1 cellular context compared by ENCODE assay signal in the genomic region with DNA sequence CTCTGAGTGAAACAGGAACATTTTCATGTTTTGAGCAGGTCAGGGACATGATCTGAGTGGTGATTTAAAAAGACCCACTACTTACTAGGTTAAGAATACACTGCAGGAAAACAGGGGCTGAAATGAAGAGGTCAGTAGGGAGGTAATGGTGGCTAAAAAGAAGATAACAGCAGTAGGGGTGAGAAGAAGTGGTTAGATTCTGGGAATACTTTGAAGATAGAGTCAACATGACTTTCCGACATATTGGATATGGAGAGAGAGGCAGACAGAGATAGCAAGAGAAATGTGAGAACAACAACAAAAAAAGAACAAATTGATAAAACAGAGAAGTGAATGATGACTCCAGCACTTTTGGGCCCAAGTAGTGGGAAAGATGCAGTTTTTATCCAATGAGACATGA.
TF ChIP-seq lines count a peak whose summit lies in the region.

No MANE protein-coding gene starts in this region.

TF ChIP-seq in HCT116, 20 proteins besides CTCF, POLR2A, EP300 and RAD21 (continued from another document):
- TF ChIP-seq, protein P1, sequence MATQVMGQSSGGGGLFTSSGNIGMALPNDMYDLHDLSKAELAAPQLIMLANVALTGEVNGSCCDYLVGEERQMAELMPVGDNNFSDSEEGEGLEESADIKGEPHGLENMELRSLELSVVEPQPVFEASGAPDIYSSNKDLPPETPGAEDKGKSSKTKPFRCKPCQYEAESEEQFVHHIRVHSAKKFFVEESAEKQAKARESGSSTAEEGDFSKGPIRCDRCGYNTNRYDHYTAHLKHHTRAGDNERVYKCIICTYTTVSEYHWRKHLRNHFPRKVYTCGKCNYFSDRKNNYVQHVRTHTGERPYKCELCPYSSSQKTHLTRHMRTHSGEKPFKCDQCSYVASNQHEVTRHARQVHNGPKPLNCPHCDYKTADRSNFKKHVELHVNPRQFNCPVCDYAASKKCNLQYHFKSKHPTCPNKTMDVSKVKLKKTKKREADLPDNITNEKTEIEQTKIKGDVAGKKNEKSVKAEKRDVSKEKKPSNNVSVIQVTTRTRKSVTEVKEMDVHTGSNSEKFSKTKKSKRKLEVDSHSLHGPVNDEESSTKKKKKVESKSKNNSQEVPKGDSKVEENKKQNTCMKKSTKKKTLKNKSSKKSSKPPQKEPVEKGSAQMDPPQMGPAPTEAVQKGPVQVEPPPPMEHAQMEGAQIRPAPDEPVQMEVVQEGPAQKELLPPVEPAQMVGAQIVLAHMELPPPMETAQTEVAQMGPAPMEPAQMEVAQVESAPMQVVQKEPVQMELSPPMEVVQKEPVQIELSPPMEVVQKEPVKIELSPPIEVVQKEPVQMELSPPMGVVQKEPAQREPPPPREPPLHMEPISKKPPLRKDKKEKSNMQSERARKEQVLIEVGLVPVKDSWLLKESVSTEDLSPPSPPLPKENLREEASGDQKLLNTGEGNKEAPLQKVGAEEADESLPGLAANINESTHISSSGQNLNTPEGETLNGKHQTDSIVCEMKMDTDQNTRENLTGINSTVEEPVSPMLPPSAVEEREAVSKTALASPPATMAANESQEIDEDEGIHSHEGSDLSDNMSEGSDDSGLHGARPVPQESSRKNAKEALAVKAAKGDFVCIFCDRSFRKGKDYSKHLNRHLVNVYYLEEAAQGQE (IDR thresholded peaks at IDR 0.05; ENCODE audit: low read depth), result no peak
- TF ChIP-seq SP1 (IDR thresholded peaks at IDR 0.05; ENCODE audit: low read depth), result no peak
- no peak for TF ChIP-seq JUND (IDR thresholded peaks at IDR 0.05)
- no peak for TF ChIP-seq POLR2AphosphoS5 (IDR thresholded peaks at IDR 0.05; ENCODE audit: low read depth, low read length)
- no peak for TF ChIP-seq ZNF274 (IDR thresholded peaks at IDR 0.05; ENCODE audit: low read depth, low read length)
- TF ChIP-seq, protein P2, sequence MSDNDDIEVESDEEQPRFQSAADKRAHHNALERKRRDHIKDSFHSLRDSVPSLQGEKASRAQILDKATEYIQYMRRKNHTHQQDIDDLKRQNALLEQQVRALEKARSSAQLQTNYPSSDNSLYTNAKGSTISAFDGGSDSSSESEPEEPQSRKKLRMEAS (IDR thresholded peaks at IDR 0.05), result no peak
- TF ChIP-seq CBX3 (IDR thresholded peaks at IDR 0.05; ENCODE audit: low read depth), result no peak
- TF ChIP-seq, protein P3, sequence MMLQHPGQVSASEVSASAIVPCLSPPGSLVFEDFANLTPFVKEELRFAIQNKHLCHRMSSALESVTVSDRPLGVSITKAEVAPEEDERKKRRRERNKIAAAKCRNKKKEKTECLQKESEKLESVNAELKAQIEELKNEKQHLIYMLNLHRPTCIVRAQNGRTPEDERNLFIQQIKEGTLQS (IDR thresholded peaks at IDR 0.05), result no peak
- TF ChIP-seq ZFX (IDR thresholded peaks at IDR 0.05), result no peak
- no peak for TF ChIP-seq YY1 (IDR thresholded peaks at IDR 0.05; ENCODE audit: extremely low read depth, insufficient replicate concordance, low read depth, low read length)
- TF ChIP-seq ELF1 (IDR thresholded peaks at IDR 0.05; ENCODE audit: borderline replicate concordance, low read depth), result no peak
